Comparison of ENCODE assay signal across 12 cellular contexts in genomic region chr17:50264263-50265113, GRCh38. TPM values are rescaled to one million over a fixed set of nuclear protein-coding genes. Genes with fewer than 3 reads are reported as not detected.
DNase-seq lines count a peak whose midpoint lies in the region; ATAC-seq and TF ChIP-seq lines count a peak whose summit lies in the region.
"Had no signal": no experiment of that assay in that cellular context is flagged by ENCODE, and none has a peak within 500 bp of the region (broad histone marks: within the 10 kb centered on the region; RNA-seq: fewer than 3 reads in every experiment).

No MANE protein-coding gene starts in this region.

- H3K4me1 ChIP-seq in HUES6 (ENCODE audit: control insufficient read depth, insufficient read depth, low read length): peaks cover 43% of the 10 kb centered on the region
- H3K4me1 ChIP-seq in neural progenitor cell: peaks cover 35% of the 10 kb centered on the region

- H3K4me3 ChIP-seq in BJ (ENCODE audit: low read depth, low read length) (peak overlapping the region; percentile 18; the same call in 1 of the 2 replicates), HUES6 (ENCODE audit: low read depth, low read length) (peak overlapping the region; percentile 42), neural progenitor cell (peak overlapping the region; percentile 15)
- H3K4me3 ChIP-seq: heart right ventricle had no signal

- no peak overlapping the region for H3K4me3 Mint-ChIP-seq in neural progenitor cell
- H3K4me3 Mint-ChIP-seq in activated T-cell treated with anti-CD3 and anti-CD28 coated beads, Interleukin-2, amount 50 U/mL, for 24 hours: no peak overlapping the region
- H3K4me3 Mint-ChIP-seq: CD4-positive, alpha-beta memory T cell; T-cell had no signal

- CTCF ChIA-PET in BJ (lab: Yijun Ruan, JAX): interaction anchor here (18.7 kb wide), 1 partner anchor 53 kb away, joined by 515 read pairs; the partner anchor contains the start of gene COL1A1

- no peaks in the 10 kb centered on the region for H4K20me1 ChIP-seq in neural progenitor cell (ENCODE audit: low read depth)

- H3K9ac ChIP-seq in HUES6 (ENCODE audit: low read length) (no peak overlapping the region), neural progenitor cell (no peak overlapping the region)

- H3K4me1 Mint-ChIP-seq in neural progenitor cell: peaks cover 48% of the 10 kb centered on the region
- no peaks in the 10 kb centered on the region for H3K4me1 Mint-ChIP-seq in activated T-cell treated with anti-CD3 and anti-CD28 coated beads, Interleukin-2, amount 50 U/mL, for 24 hours (ENCODE audit: low read depth)
- H3K4me1 Mint-ChIP-seq: T-cell had no signal

- H3K4me2 ChIP-seq in neural progenitor cell: peak overlapping the region; percentile 65

- DNase-seq in BJ (ENCODE audit: low read depth): no peak
- peak; percentile 72 for DNase-seq in ecto neural progenitor cell (ENCODE audit: low spot score)
- DNase-seq in neural progenitor cell (ENCODE audit: low spot score): peak; percentile 52
- no peak for DNase-seq in activated T-cell treated with anti-CD3 and anti-CD28 coated beads, Interleukin-2, amount 50 U/mL, for 24 hours
- DNase-seq in DMS153 treated with DMSO at 0.1 percent for 48 hours (lab: John Stamatoyannopoulos, UW; ENCODE audit: unreplicated experiment): no peak
- DNase-seq in MV-4-11 (lab: John Stamatoyannopoulos, UW): no peak
- DNase-seq: CD4-positive, alpha-beta memory T cell; heart right ventricle had no signal

- no peak for ATAC-seq in HG02642 (IDR thresholded peaks at IDR 0.05; ENCODE audit: poor library complexity, unreplicated experiment)
- ATAC-seq: heart right ventricle, T-cell had no signal

- H3K79me2 ChIP-seq in neural progenitor cell (ENCODE audit: low read depth): no peaks in the 10 kb centered on the region

- peak overlapping the region; percentile 87 for H2AFZ ChIP-seq in neural progenitor cell (replicated peaks)

- no peak overlapping the region for H3K27ac ChIP-seq in HUES6 (ENCODE audit: low read depth, low read length)
- no peak overlapping the region for H3K27ac ChIP-seq in neural progenitor cell
- H3K27ac ChIP-seq: heart right ventricle, neutrophil had no signal

- H3K9me3 Mint-ChIP-seq in neural progenitor cell: no peaks in the 10 kb centered on the region
- H3K9me3 Mint-ChIP-seq in activated T-cell treated with anti-CD3 and anti-CD28 coated beads, Interleukin-2, amount 50 U/mL, for 24 hours: no peaks in the 10 kb centered on the region
- H3K9me3 Mint-ChIP-seq: CD4-positive, alpha-beta memory T cell; T-cell had no signal

- H3K27ac Mint-ChIP-seq in neural progenitor cell: no peak overlapping the region
- H3K27ac Mint-ChIP-seq in activated T-cell treated with anti-CD3 and anti-CD28 coated beads, Interleukin-2, amount 50 U/mL, for 24 hours: no peak overlapping the region
- H3K27ac Mint-ChIP-seq: CD4-positive, alpha-beta memory T cell; T-cell had no signal

- no peaks in the 10 kb centered on the region for H3K36me3 ChIP-seq in BJ (ENCODE audit: control insufficient read depth, insufficient read depth, low read length)
- no peaks in the 10 kb centered on the region for H3K36me3 ChIP-seq in HUES6 (ENCODE audit: control insufficient read depth, insufficient read depth, low read length)
- no peaks in the 10 kb centered on the region for H3K36me3 ChIP-seq in neural progenitor cell
- H3K36me3 ChIP-seq: heart right ventricle had no signal

- no peaks in the 10 kb centered on the region for H3K9me3 ChIP-seq in HUES6 (ENCODE audit: control insufficient read depth, insufficient read depth, low read depth, low read length)
- H3K9me3 ChIP-seq in neural progenitor cell (ENCODE audit: low read depth): no peaks in the 10 kb centered on the region
- H3K9me3 ChIP-seq: heart right ventricle, neutrophil had no signal

- H3K27me3 ChIP-seq in BJ (ENCODE audit: control insufficient read depth, insufficient read depth, low read length) (no peaks in the 10 kb centered on the region), HUES6 (ENCODE audit: control insufficient read depth, insufficient read depth, low read length) (peaks cover 4% of the 10 kb centered on the region; the same call in 1 of the 2 replicates), neural progenitor cell (no peaks in the 10 kb centered on the region)

- peaks cover 6% of the 10 kb centered on the region for H3K27me3 Mint-ChIP-seq in neural progenitor cell (ENCODE audit: insufficient read depth, low read depth)
- peaks cover 7% of the 10 kb centered on the region for H3K27me3 Mint-ChIP-seq in activated T-cell treated with anti-CD3 and anti-CD28 coated beads, Interleukin-2, amount 50 U/mL, for 24 hours

- H3F3A ChIP-seq in neural progenitor cell (ENCODE audit: low read depth): no peaks in the 10 kb centered on the region

- no peak for TF ChIP-seq CTCF in BJ (IDR thresholded peaks at IDR 0.05; ENCODE audit: insufficient read depth, low read depth, low read length)
- no peak for TF ChIP-seq CTCF in neural progenitor cell (IDR thresholded peaks at IDR 0.05)

- no peaks in the 10 kb centered on the region for H3K36me3 Mint-ChIP-seq in neural progenitor cell
- no peaks in the 10 kb centered on the region for H3K36me3 Mint-ChIP-seq in activated T-cell treated with anti-CD3 and anti-CD28 coated beads, Interleukin-2, amount 50 U/mL, for 24 hours (ENCODE audit: low read depth)
- H3K36me3 Mint-ChIP-seq: CD4-positive, alpha-beta memory T cell; T-cell had no signal

- POLR2A ChIA-PET in BJ (lab: Charles Lee): interaction anchor here (11.4 kb wide), 1 partner anchor 62 kb away, joined by 286 read pairs; the partner anchor contains the start of gene COL1A1

RNA-seq across cellular contexts. Expression of gene TMEM92, which starts 9.8 kb away (rescaled TPM):
- 0.58 and 0.67 TPM in 2 replicates for polyA plus RNA-seq in BJ (2011; rRNA removed)
- 0.10 and 0.33 TPM in 2 replicates for polyA minus RNA-seq in BJ (2011; rRNA and poly(A)+ RNA removed)
- 1.8 and 4.4 TPM in 2 replicates for total RNA-seq in neural progenitor cell (ENCODE audit: low replicate concordance)
- total RNA-seq: CD4-positive, alpha-beta memory T cell; heart right ventricle; T-cell had no signal
- polyA plus RNA-seq: CD4-positive, alpha-beta memory T cell had no signal

Comparison
In these comparisons a context has a peak if more than half of its experiments do, and no peak if none do; other contexts are left out.
1. DNase-seq: peak in ecto neural progenitor cell (single experiment) and neural progenitor cell (single experiment); none in BJ (single experiment), activated T-cell treated with anti-CD3 and anti-CD28 coated beads, Interleukin-2, amount 50 U/mL, for 24 hours (single experiment), DMS153 treated with DMSO at 0.1 percent for 48 hours (single experiment) and MV-4-11 (single experiment).
2. Peak in every context shown above with its lines, with median percentiles within 50 percentile points of each other: H3K4me3 ChIP-seq.